1 cellular context compared by ENCODE assay signal in genomic region chr9:21677387-21677786, GRCh38.
TF ChIP-seq lines count a peak whose summit lies in the region.

No MANE protein-coding gene starts in this region.

TF ChIP-seq in SK-N-SH, 30 proteins besides CTCF, POLR2A, EP300 and RAD21 (continued from another document):
- TF ChIP-seq REST (IDR thresholded peaks at IDR 0.05; ENCODE audit: low read depth, low read length) (no peak), USF1 (IDR thresholded peaks at IDR 0.05; ENCODE audit: borderline replicate concordance, low read depth) (no peak), EZH2phosphoT487 (IDR thresholded peaks at IDR 0.05; ENCODE audit: borderline replicate concordance, low read depth) (no peak), FOXM1 (IDR thresholded peaks at IDR 0.05; ENCODE audit: low read depth) (no peak), TAF1 (IDR thresholded peaks at IDR 0.05; ENCODE audit: borderline replicate concordance, low read depth, low read length) (no peak), MAX (IDR thresholded peaks at IDR 0.05; ENCODE audit: low read depth) (no peak), NFIC (IDR thresholded peaks at IDR 0.05; ENCODE audit: borderline replicate concordance) (no peak), TCF12 (IDR thresholded peaks at IDR 0.05) (no peak), ELF1 (IDR thresholded peaks at IDR 0.05) (no peak), MEF2A (IDR thresholded peaks at IDR 0.05; ENCODE audit: borderline replicate concordance, low read depth) (no peak), GATA2 (CRISPR knock-in tag; IDR thresholded peaks at IDR 0.05) (no peak), POLR2AphosphoS5 (IDR thresholded peaks at IDR 0.05; ENCODE audit: low read depth, low read length) (no peak), YY1 (IDR thresholded peaks at IDR 0.05; ENCODE audit: low read depth) (no peak), RCOR1 (IDR thresholded peaks at IDR 0.05; ENCODE audit: low read length) (no peak)
